9 cellular contexts compared by ENCODE assay signal in the genomic region with DNA sequence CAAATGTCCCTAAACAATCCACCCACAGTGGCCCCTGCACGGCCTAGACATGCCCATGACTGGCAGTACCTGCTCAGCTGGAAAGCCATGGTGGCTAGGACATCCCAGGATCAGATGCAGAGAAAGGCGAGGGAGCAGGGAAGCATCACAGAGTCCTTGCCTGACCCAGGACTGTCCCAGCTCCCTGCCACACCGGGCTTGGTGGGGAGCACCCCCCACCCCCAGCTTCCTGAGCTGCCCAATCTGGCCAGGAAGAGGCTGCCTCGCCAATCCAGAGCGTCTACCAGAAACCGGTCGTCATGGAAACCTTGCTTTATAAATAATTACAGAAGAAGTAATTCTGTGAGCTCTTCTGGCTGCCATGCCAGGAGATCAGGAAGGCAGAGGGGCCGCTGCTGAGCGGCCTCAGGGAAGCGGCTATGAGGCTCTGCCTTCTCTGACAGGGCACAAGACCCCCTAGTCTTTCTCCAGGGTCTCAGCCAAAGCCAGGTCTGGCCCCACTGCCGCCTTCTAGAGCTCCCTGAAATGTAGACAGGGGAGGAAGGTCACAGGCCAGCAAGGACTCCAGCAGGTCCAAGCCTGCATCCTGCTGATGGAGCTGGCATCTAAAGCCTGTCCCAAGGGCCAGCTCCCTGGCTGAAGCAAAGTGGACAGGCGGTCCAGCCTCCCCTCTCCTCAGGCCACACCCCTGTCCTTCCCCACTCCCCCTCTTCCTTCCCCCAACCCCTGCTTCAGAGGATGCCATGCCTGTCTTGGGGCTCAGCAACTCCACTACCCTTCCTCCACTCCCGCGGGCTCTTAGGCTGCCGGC. TPM values are rescaled to one million over a fixed set of nuclear protein-coding genes. Genes with fewer than 3 reads are reported as not detected.
A peak's percentile ranks its signal among the peaks of the same experiment; 100 is the strongest.
DNase-seq lines count a peak whose midpoint lies in the region; ATAC-seq and TF ChIP-seq lines count a peak whose summit lies in the region.
"Had no signal": no experiment of that assay in that cellular context is flagged by ENCODE, and none has a peak within 500 bp of the region (broad histone marks: within the 10 kb centered on the region; RNA-seq: fewer than 3 reads in every experiment).

No MANE protein-coding gene starts in this region.

- intact Hi-C loops in gastrocnemius medialis (cut with DNase I; ENCODE audit: low total_unique reads), result no loop called here

- H3K27ac ChIP-seq in gastrocnemius medialis, result peak overlapping the region in 3 of 4 donors; percentile 42 to 64 (median 60)
- H3K27ac ChIP-seq: 22Rv1 had no signal

- no peak for TF ChIP-seq POLR2A in gastrocnemius medialis (IDR thresholded peaks at IDR 0.05)

- peak; percentile 72 for DNase-seq in DMS 273 (lab: John Stamatoyannopoulos, UW; ENCODE audit: unreplicated experiment)
- DNase-seq in DMS 273 treated with DMSO at 0.1 percent for 48 hours (lab: John Stamatoyannopoulos, UW), result no peak
- DNase-seq in KBM-7, result peak; percentile 57
- peak; percentile 27 for DNase-seq in activated effector memory CD4-positive, alpha-beta T cell treated with Interleukin-2 at 50 U/mL for 16 hours
- DNase-seq in glomerular visceral epithelial cell (ENCODE audit: extremely low spot score), result peak; percentile 89
- DNase-seq in gastrocnemius medialis, result no peak
- DNase-seq in cerebellar cortex (ENCODE audit: low spot score), result no peak
- DNase-seq in NCI-H1105 treated with DMSO at 0.1 percent for 48 hours (lab: John Stamatoyannopoulos, UW), result no peak

- no peak for TF ChIP-seq CTCF in gastrocnemius medialis (IDR thresholded peaks at IDR 0.05 in 4 of 5, conservative IDR thresholded peaks at IDR 0.05 in 1 of 5)

- H3K36me3 ChIP-seq in gastrocnemius medialis, result no peaks in the 10 kb centered on the region

- H3K4me1 ChIP-seq in gastrocnemius medialis, result peaks cover 5 to 13% of the 10 kb centered on the region in 2 donors

- no peak for ATAC-seq in gastrocnemius medialis

- in situ Hi-C loops in KBM-7 (cut with MboI; ENCODE audit: low pct_unique_long_range_greater_than_20kb, low sequenced_read_pairs), result loop anchor here (10.0 kb wide), 1 partner anchor 46 kb away; no protein-coding TSS in a partner anchor
- in situ Hi-C loops in gastrocnemius medialis (cut with MboI; ENCODE audit: low sequenced_read_pairs in 4 of 4), result loop anchor here in 2 of 4 donors (10.0 kb wide), 1 partner anchor 46 kb away; no protein-coding TSS in a partner anchor

- no peaks in the 10 kb centered on the region for H3K27me3 ChIP-seq in gastrocnemius medialis

- no peaks in the 10 kb centered on the region for H3K9me3 ChIP-seq in gastrocnemius medialis

- no peak overlapping the region for H3K4me3 ChIP-seq in gastrocnemius medialis

RNA-seq across cellular contexts. Expression of a gene that starts 34.6 kb away (rescaled TPM):
- total RNA-seq in gastrocnemius medialis, result 1 to 10 TPM; 1.3 to 5.8 (median 3.2) TPM

Comparison
In these comparisons a context has a peak if more than half of its experiments do, and no peak if none do; other contexts are left out.
1. DNase-seq: peak in DMS 273 (single experiment), KBM-7 (single experiment), activated effector memory CD4-positive, alpha-beta T cell treated with Interleukin-2 at 50 U/mL for 16 hours (single experiment) and glomerular visceral epithelial cell (single experiment); none in DMS 273 treated with DMSO at 0.1 percent for 48 hours (single experiment), gastrocnemius medialis (0 of 2), cerebellar cortex (single experiment) and NCI-H1105 treated with DMSO at 0.1 percent for 48 hours (single experiment).